Comparison of ENCODE assay signal across 26 cellular contexts in the genomic region with DNA sequence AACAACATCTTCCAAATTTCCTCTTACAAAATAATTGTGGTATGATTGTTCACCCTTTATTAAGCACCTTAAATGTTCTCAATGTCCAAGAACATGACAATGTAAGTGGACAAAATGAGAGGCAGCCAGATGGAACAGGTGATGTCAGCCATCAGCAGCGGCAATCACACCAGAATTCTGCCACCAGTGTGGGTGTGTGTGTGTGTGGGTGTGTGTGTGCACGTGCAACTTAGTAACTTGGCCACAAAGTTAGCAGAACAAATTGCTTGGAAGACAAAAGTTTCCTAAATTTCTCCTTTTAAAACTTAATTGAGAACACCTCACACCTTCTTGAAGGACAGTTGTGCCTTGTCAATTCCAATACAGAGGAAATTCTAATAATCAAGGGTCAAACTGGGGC. TPM values are rescaled to one million over a fixed set of nuclear protein-coding genes. Genes with fewer than 3 reads are reported as not detected.
DNase-seq lines count a peak whose midpoint lies in the region; ATAC-seq, FAIRE-seq and TF ChIP-seq lines count a peak whose summit lies in the region.
"Had no signal": no experiment of that assay in that cellular context is flagged by ENCODE, and none has a peak within 500 bp of the region (broad histone marks: within the 10 kb centered on the region; RNA-seq: fewer than 3 reads in every experiment).

No MANE protein-coding gene starts in this region.

- H3K79me1 ChIP-seq in trophoblast cell (ENCODE audit: low read length) = no peaks in the 10 kb centered on the region

- H3K36me3 ChIP-seq in HEK293 (ENCODE audit: control insufficient read depth in 2 of 2, insufficient read depth in 1 of 2, low read length in 2 of 2) = no peaks in the 10 kb centered on the region; a peak in 1 of 3 replicates
- H3K36me3 ChIP-seq in SJCRH30 = no peaks in the 10 kb centered on the region
- H3K36me3 ChIP-seq in endothelial cell of umbilical vein (ENCODE audit: control insufficient read depth in 2 of 2, extremely low read depth in 1 of 2, insufficient read depth in 2 of 2, low read length in 2 of 2) = no peaks in the 10 kb centered on the region
- H3K36me3 ChIP-seq in trophoblast cell (ENCODE audit: control insufficient read depth in 1 of 2, insufficient read depth in 2 of 2, low read length in 2 of 2) = peaks cover 2 to 4% of the 10 kb centered on the region in 2 experiments
- H3K36me3 ChIP-seq: BE2C; BLaER1 treated with 17β-estradiol and CSF1 and Interleukin-3, amounts not matched to agents 10 nM and 100 nM had no signal

- POLR2A ChIA-PET in HEK293 (lab: Yijun Ruan, JAX) = no interaction called here
- POLR2A ChIA-PET in endothelial cell of umbilical vein (lab: Charles Lee) = no interaction called here

- H3K9me3 ChIP-seq in HEK293 (ENCODE audit: control insufficient read depth, insufficient read depth, low read depth, low read length) (no peaks in the 10 kb centered on the region), SJCRH30 (replicated peaks) (no peaks in the 10 kb centered on the region), endothelial cell of umbilical vein (replicated peaks; ENCODE audit: control insufficient read depth, insufficient read depth, low read length) (no peaks in the 10 kb centered on the region), trophoblast cell (ENCODE audit: insufficient read depth, low read depth, low read length) (no peaks in the 10 kb centered on the region)
- H3K9me3 ChIP-seq: A549; BE2C; BLaER1 treated with 17β-estradiol and CSF1 and Interleukin-3, amounts not matched to agents 10 nM and 100 nM had no signal

- intact Hi-C loops in endothelial cell of umbilical vein (cut with micrococcal nuclease) = no loop called here

- H3K14ac ChIP-seq in trophoblast cell (ENCODE audit: low read length) = no peak overlapping the region

- no peak overlapping the region for H2BK120ac ChIP-seq in trophoblast cell (ENCODE audit: insufficient read depth, low read length, poor library complexity)

- no peaks in the 10 kb centered on the region for H4K20me1 ChIP-seq in endothelial cell of umbilical vein (replicated peaks; ENCODE audit: control insufficient read depth, extremely low read depth, insufficient read depth, low read length)
- H4K20me1 ChIP-seq: BLaER1 treated with 17β-estradiol and CSF1 and Interleukin-3, amounts not matched to agents 10 nM and 100 nM had no signal

- no peak overlapping the region for H3K4ac ChIP-seq in trophoblast cell (ENCODE audit: low read depth, low read length)

- H4K8ac ChIP-seq in trophoblast cell (ENCODE audit: low read depth, low read length) = no peak overlapping the region

- no peaks in the 10 kb centered on the region for H3K27me3 ChIP-seq in SJCRH30
- H3K27me3 ChIP-seq in endothelial cell of umbilical vein (ENCODE audit: control insufficient read depth in 2 of 2, insufficient read depth in 2 of 2, low read length in 2 of 2) = no peaks in the 10 kb centered on the region
- H3K27me3 ChIP-seq in trophoblast cell (ENCODE audit: insufficient read depth, low read length) = no peaks in the 10 kb centered on the region
- H3K27me3 ChIP-seq: BE2C; BLaER1 treated with 17β-estradiol and CSF1 and Interleukin-3, amounts not matched to agents 10 nM and 100 nM had no signal

- H3K4me1 ChIP-seq in HEK293 (ENCODE audit: control insufficient read depth, insufficient read depth, low read length) = peaks cover 5% of the 10 kb centered on the region
- H3K4me1 ChIP-seq in SJCRH30 = peaks cover 38% of the 10 kb centered on the region
- H3K4me1 ChIP-seq in endothelial cell of umbilical vein (ENCODE audit: control insufficient read depth, extremely low read depth, insufficient read depth, low read length) = peaks cover 36% of the 10 kb centered on the region
- peaks cover 0 to 11% of the 10 kb centered on the region in 2 experiments for H3K4me1 ChIP-seq in trophoblast cell (ENCODE audit: control insufficient read depth in 1 of 2, insufficient read depth in 2 of 2, low read length in 2 of 2)
- H3K4me1 ChIP-seq: BE2C had no signal

- TF ChIP-seq POLR2A in endothelial cell of umbilical vein (IDR thresholded peaks at IDR 0.05; ENCODE audit: low read depth, low read length) = no peak

- BruUV-seq in endothelial cell of umbilical vein (replicated peaks; lab: Mats Ljungman, UMichigan) = no TSS peak

- H2AK5ac ChIP-seq in trophoblast cell (ENCODE audit: low read length) = no peak overlapping the region

- dilution Hi-C loops in endothelial cell of umbilical vein (cut with MboI; ENCODE audit: extremely low pct_ligation_motif_present, low sequenced_read_pairs) = no loop called here

- H3K9me1 ChIP-seq in endothelial cell of umbilical vein (replicated peaks; ENCODE audit: control insufficient read depth, extremely low read depth, insufficient read depth, low read length) = no peaks in the 10 kb centered on the region

- no peak for TF ChIP-seq CTCF in HEK293 (tag by site-specific recombination; IDR thresholded peaks at IDR 0.05)
- TF ChIP-seq CTCF in endothelial cell of umbilical vein (IDR thresholded peaks at IDR 0.05; ENCODE audit: extremely low read depth in 1 of 2, insufficient read depth in 1 of 2, low read depth in 1 of 2, low read length in 2 of 2) = no peak

- H3K9ac ChIP-seq in endothelial cell of umbilical vein (replicated peaks; ENCODE audit: extremely low read depth, insufficient read depth, low read length) (no peak overlapping the region), trophoblast cell (ENCODE audit: low read length) (no peak overlapping the region)
- H3K9ac ChIP-seq: BLaER1 treated with 17β-estradiol and CSF1 and Interleukin-3, amounts not matched to agents 10 nM and 100 nM; GM23248 had no signal

- FAIRE-seq in endothelial cell of umbilical vein (lab: Jason Lieb, UNC) = no peak
- FAIRE-seq: A549, D721Med, GM12891, GM18507, H1 had no signal

- WGBS in trophoblast cell (ENCODE audit: extremely low coverage, insufficient coverage, insufficient read length) = no CpG with 5 or more reads among the region's 2 CpGs

- H3K27ac ChIP-seq in HEK293 (ENCODE audit: extremely low read depth, low read depth, low read length) (no peak overlapping the region), SJCRH30 (peak overlapping the region; percentile 59), endothelial cell of umbilical vein (ENCODE audit: insufficient read depth, low read depth, low read length) (no peak overlapping the region), trophoblast cell (ENCODE audit: low read depth, low read length) (no peak overlapping the region)
- H3K27ac ChIP-seq: 22Rv1; A549; BLaER1 treated with 17β-estradiol and CSF1 and Interleukin-3, amounts not matched to agents 10 nM and 100 nM; GM23248 had no signal

- no peak overlapping the region for H4K12ac ChIP-seq in trophoblast cell (ENCODE audit: low read depth, low read length)

- H3K4me3 ChIP-seq in HEK293 (ENCODE audit: low read depth, low read length) (no peak overlapping the region), SJCRH30 (no peak overlapping the region), endothelial cell of umbilical vein (replicated peaks in 1 of 3; ENCODE audit: insufficient read depth in 1 of 3, low read depth in 1 of 3, low read length in 3 of 3) (no peak overlapping the region), trophoblast cell (ENCODE audit: low read depth, low read length) (peak overlapping the region; percentile 54)
- H3K4me3 ChIP-seq: A549; BLaER1 treated with 17β-estradiol and CSF1 and Interleukin-3, amounts not matched to agents 10 nM and 100 nM; GM23248 had no signal

- H3K4me2 ChIP-seq in endothelial cell of umbilical vein (ENCODE audit: insufficient read depth, low read length) (peak overlapping the region; percentile 17), trophoblast cell (ENCODE audit: low read length) (no peak overlapping the region)
- H3K4me2 ChIP-seq: A549; BLaER1 treated with 17β-estradiol and CSF1 and Interleukin-3, amounts not matched to agents 10 nM and 100 nM had no signal

- H3K23ac ChIP-seq in trophoblast cell (ENCODE audit: low read length) = no peak overlapping the region

- CTCF ChIA-PET in HEK293 (lab: Yijun Ruan, JAX) (interaction anchor here (0.6 to 0.7 kb wide), 2 partner anchors 11 to 170 kb away, joined by 3 to 5 read pairs; no protein-coding TSS in a partner anchor), endothelial cell of umbilical vein (lab: Charles Lee) (interaction anchor here (1.8 kb wide), 1 partner anchor 14 kb away, joined by 5 read pairs; no protein-coding TSS in a partner anchor)

- H4K91ac ChIP-seq in trophoblast cell (ENCODE audit: low read depth, low read length) = no peak overlapping the region

- DNase-seq in SJCRH30 (peak in 1 of 2 experiments; percentile 24), endothelial cell of umbilical vein (ENCODE audit: low read depth, low spot score) (no peak), trophoblast cell (no peak), A172 (ENCODE audit: low spot score) (no peak)
- no peak for DNase-seq in stimulated activated CD4-positive, alpha-beta T cell treated with anti-CD3 and anti-CD28 coated beads, Interleukin-12 subunit alpha, Interleukin-12 subunit beta, amount 100 ng/mL, for 4 hours
- DNase-seq: ACHN; AML-193; BE2C; CD4-positive, alpha-beta T cell; CD8-positive, alpha-beta memory T cell; DMS 273 treated with DMSO at 0.1 percent for 48 hours; DMS79; EL; GDM1; GM23248; H7; HCEC 1CT had no signal

- no peak overlapping the region for H2BK5ac ChIP-seq in trophoblast cell (ENCODE audit: low read depth, low read length, poor library complexity)

- ATAC-seq in GM21367 (IDR thresholded peaks at IDR 0.05; ENCODE audit: unreplicated experiment) = no peak
- ATAC-seq: A549 had no signal

- no peak overlapping the region for H3K18ac ChIP-seq in trophoblast cell (ENCODE audit: low read length)

- H3K79me2 ChIP-seq in endothelial cell of umbilical vein (ENCODE audit: control insufficient read depth, insufficient read depth, low read length) (no peaks in the 10 kb centered on the region), trophoblast cell (ENCODE audit: control insufficient read depth, insufficient read depth, low read length, poor library complexity) (peaks cover 2% of the 10 kb centered on the region)

- H2BK12ac ChIP-seq in trophoblast cell (ENCODE audit: low read length) = no peak overlapping the region

- H2AFZ ChIP-seq in endothelial cell of umbilical vein (ENCODE audit: low read depth, low read length) (no peak overlapping the region), trophoblast cell (ENCODE audit: insufficient read depth, low read length, poor library complexity) (no peak overlapping the region)
- H2AFZ ChIP-seq: GM23248 had no signal

RNA-seq across cellular contexts. Expression of gene LNX1, which starts 18.7 kb away (rescaled TPM):
- 3.3 and 3.4 TPM in 2 replicates for total RNA-seq in SJCRH30 (2014; rRNA removed; shearing (Covaris generic))
- 1.3 and 1.9 TPM in 2 replicates for total RNA-seq in endothelial cell of umbilical vein
- polyA plus RNA-seq in endothelial cell of umbilical vein = 0.49 and 0.72 TPM in 2 replicates
- 0.58 and 0.72 TPM in 2 replicates for polyA plus RNA-seq in endothelial cell of umbilical vein (2011; cell fraction: cytosol; rRNA removed)
- polyA plus RNA-seq in endothelial cell of umbilical vein (2011; cell fraction: nucleus; rRNA removed) = 0.54 and 0.94 TPM in 2 replicates
- polyA plus RNA-seq in endothelial cell of umbilical vein (2012) = 1.5 and 2.0 TPM in 2 replicates
- polyA minus RNA-seq in endothelial cell of umbilical vein = 1.00 and 2.2 TPM in 2 replicates
- polyA minus RNA-seq in endothelial cell of umbilical vein (2011; cell fraction: cytosol; rRNA and poly(A)+ RNA removed) = not detected
- polyA minus RNA-seq in endothelial cell of umbilical vein (2011; cell fraction: nucleus; rRNA and poly(A)+ RNA removed) = 1.1 and 2.0 TPM in 2 replicates
- polyA plus RNA-seq in trophoblast cell (2013) = 4.3 and 4.5 TPM in 2 replicates
- 1.2 and 1.9 TPM in 2 replicates for total RNA-seq in A172 (2014; rRNA removed; shearing (Covaris generic))
- total RNA-seq: CD4-positive, alpha-beta T cell; CD8-positive, alpha-beta memory T cell had no signal
